ENCODE assay signal across 37 cellular contexts in the genomic region with DNA sequence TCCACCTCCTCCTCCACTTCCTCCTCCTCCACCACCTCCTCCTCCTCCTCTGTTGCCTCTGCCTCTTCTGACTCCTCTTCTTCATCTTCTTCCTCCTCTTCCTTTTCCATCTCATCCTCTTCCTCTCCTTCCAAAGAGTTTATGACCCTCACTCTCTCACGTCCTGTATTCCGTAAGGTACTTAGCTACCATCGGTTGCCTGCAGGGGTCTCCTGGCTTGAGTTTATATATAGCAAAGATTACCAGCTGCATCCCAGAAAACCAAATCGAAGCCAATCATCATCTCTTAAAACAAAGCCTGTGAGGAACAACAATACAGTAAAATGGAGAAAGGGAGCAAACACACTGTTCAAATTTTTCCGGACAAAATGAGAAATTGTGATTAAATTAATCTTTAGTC.
"Had no signal": no experiment of that assay in that cellular context is flagged by ENCODE, and none has a peak within 500 bp of the region (broad histone marks: within the 10 kb centered on the region; RNA-seq: fewer than 3 reads in every experiment).

No MANE protein-coding gene starts in this region.

- H3K4me3 ChIP-seq: cardiac muscle cell, Peyer's patch had no signal

- ATAC-seq: activated CD8-positive, alpha-beta memory T cell treated with anti-CD3 and anti-CD28 coated beads, Interleukin-2, amount 10 ng/mL, durations not matched to agents 7 days and 5 days; PC-3; Right ventricle myocardium inferior had no signal

- DNase-seq: activated CD4-positive, alpha-beta memory T cell treated with anti-CD3 and anti-CD28 coated beads, Interleukin-2, amount 10 ng/mL, durations not matched to agents 7 days and 5 days; activated CD4-positive, alpha-beta T cell treated with anti-CD3 and anti-CD28 coated beads for 1 hour; activated CD4-positive, alpha-beta T cell treated with anti-CD3 and anti-CD28 coated beads for 48 hours; activated CD4-positive, CD25-positive, alpha-beta regulatory T cell; activated CD8-positive, alpha-beta memory T cell treated with anti-CD3 and anti-CD28 coated beads for 24 hours; activated CD8-positive, alpha-beta memory T cell treated with anti-CD3 and anti-CD28 coated beads, Interleukin-2, amount 10 ng/mL, durations not matched to agents 7 days and 5 days; activated CD8-positive, alpha-beta memory T cell treated with anti-CD3 and anti-CD28 coated beads, Interleukin-2, amount 50 U/mL, for 48 hours; activated effector memory CD4-positive, alpha-beta T cell treated with anti-CD3 and anti-CD28 coated beads, Interleukin-2, amount 50 U/mL, for 16 hours; activated naive CD4-positive, alpha-beta T cell; activated naive CD4-positive, alpha-beta T cell treated with anti-CD3 and anti-CD28 coated beads, Interleukin-2, amount 50 U/mL, for 16 hours; activated naive CD8-positive, alpha-beta T cell treated with anti-CD3 and anti-CD28 coated beads for 36 hours; activated T-cell treated with anti-CD3 and anti-CD28 coated beads, Interleukin-2, amount 50 U/mL, for 48 hours; amniotic stem cell; aorta; cerebellar nuclear complex; NCI-H1092 treated with DMSO at 0.1 percent for 48 hours; NCI-H1417; NCI-H146; NCI-H187; NCI-H2029 treated with DMSO at 0.1 percent for 48 hours; NCI-H2107; NCI-H2171; NCI-H510A; NCI-H526; NCI-H748 treated with DMSO at 0.1 percent for 48 hours; NK-92 treated with Interleukin-12 subunit alpha and Interleukin-12 subunit beta, amount 100 ng/mL, for 24 hours; PC-3; Peyer's patch; RPMI8226; SIG-M5; SW 1271; T-helper 1 cell; T-helper 2 cell; T-helper 9 cell had no signal

- H3K4me1 Mint-ChIP-seq: activated CD4-positive, alpha-beta memory T cell treated with anti-CD3 and anti-CD28 coated beads, Interleukin-2, amount 10 ng/mL, durations not matched to agents 7 days and 5 days; activated CD8-positive, alpha-beta memory T cell treated with anti-CD3 and anti-CD28 coated beads, Interleukin-2, amount 10 ng/mL, durations not matched to agents 7 days and 5 days; activated naive CD8-positive, alpha-beta T cell treated with anti-CD3 and anti-CD28 coated beads for 36 hours had no signal

- H3K36me3 Mint-ChIP-seq: activated CD8-positive, alpha-beta memory T cell treated with anti-CD3 and anti-CD28 coated beads, Interleukin-2, amount 10 ng/mL, durations not matched to agents 7 days and 5 days; activated naive CD8-positive, alpha-beta T cell treated with anti-CD3 and anti-CD28 coated beads for 36 hours had no signal

- H3K27me3 ChIP-seq: cardiac muscle cell, Peyer's patch had no signal

- H3K36me3 ChIP-seq: cardiac muscle cell, Peyer's patch had no signal

- H3K4me3 Mint-ChIP-seq: activated CD4-positive, alpha-beta memory T cell treated with anti-CD3 and anti-CD28 coated beads, Interleukin-2, amount 10 ng/mL, durations not matched to agents 7 days and 5 days; activated CD8-positive, alpha-beta memory T cell treated with anti-CD3 and anti-CD28 coated beads, Interleukin-2, amount 10 ng/mL, durations not matched to agents 7 days and 5 days; activated naive CD8-positive, alpha-beta T cell treated with anti-CD3 and anti-CD28 coated beads for 36 hours had no signal

- H3K27ac Mint-ChIP-seq: activated CD4-positive, alpha-beta memory T cell treated with anti-CD3 and anti-CD28 coated beads, Interleukin-2, amount 10 ng/mL, durations not matched to agents 7 days and 5 days; activated CD8-positive, alpha-beta memory T cell treated with anti-CD3 and anti-CD28 coated beads, Interleukin-2, amount 10 ng/mL, durations not matched to agents 7 days and 5 days; activated naive CD8-positive, alpha-beta T cell treated with anti-CD3 and anti-CD28 coated beads for 36 hours had no signal

- H3K9me3 ChIP-seq: Peyer's patch had no signal

- H3K4me1 ChIP-seq: Peyer's patch had no signal

- H3K27me3 Mint-ChIP-seq: activated CD4-positive, alpha-beta memory T cell treated with anti-CD3 and anti-CD28 coated beads, Interleukin-2, amount 10 ng/mL, durations not matched to agents 7 days and 5 days; activated CD8-positive, alpha-beta memory T cell treated with anti-CD3 and anti-CD28 coated beads, Interleukin-2, amount 10 ng/mL, durations not matched to agents 7 days and 5 days; activated naive CD8-positive, alpha-beta T cell treated with anti-CD3 and anti-CD28 coated beads for 36 hours had no signal

- H3K27ac ChIP-seq: cardiac muscle cell, Peyer's patch, VCaP had no signal
